In genomic region chr14:30582376-30582775, GRCh38 we compare ENCODE assay signal across 1 cellular context.
TF ChIP-seq lines count a peak whose summit lies in the region.

No MANE protein-coding gene starts in this region.

TF ChIP-seq in HCT116, 20 proteins besides CTCF, POLR2A, EP300 and RAD21 (continued from another document):
- TF ChIP-seq REST (IDR thresholded peaks at IDR 0.05; ENCODE audit: low read depth), result no peak
- no peak for TF ChIP-seq ZBTB33 (IDR thresholded peaks at IDR 0.05; ENCODE audit: extremely low read depth, insufficient replicate concordance, low read length)
- no peak for TF ChIP-seq CBX3 (IDR thresholded peaks at IDR 0.05; ENCODE audit: low read depth)
- no peak for TF ChIP-seq FOSL1 (IDR thresholded peaks at IDR 0.05; ENCODE audit: low read depth)
- no peak for TF ChIP-seq POLR2AphosphoS5 (IDR thresholded peaks at IDR 0.05; ENCODE audit: low read depth, low read length)
- no peak for TF ChIP-seq SP1 (IDR thresholded peaks at IDR 0.05; ENCODE audit: low read depth)
